27 cellular contexts compared by ENCODE assay signal in the genomic region with DNA sequence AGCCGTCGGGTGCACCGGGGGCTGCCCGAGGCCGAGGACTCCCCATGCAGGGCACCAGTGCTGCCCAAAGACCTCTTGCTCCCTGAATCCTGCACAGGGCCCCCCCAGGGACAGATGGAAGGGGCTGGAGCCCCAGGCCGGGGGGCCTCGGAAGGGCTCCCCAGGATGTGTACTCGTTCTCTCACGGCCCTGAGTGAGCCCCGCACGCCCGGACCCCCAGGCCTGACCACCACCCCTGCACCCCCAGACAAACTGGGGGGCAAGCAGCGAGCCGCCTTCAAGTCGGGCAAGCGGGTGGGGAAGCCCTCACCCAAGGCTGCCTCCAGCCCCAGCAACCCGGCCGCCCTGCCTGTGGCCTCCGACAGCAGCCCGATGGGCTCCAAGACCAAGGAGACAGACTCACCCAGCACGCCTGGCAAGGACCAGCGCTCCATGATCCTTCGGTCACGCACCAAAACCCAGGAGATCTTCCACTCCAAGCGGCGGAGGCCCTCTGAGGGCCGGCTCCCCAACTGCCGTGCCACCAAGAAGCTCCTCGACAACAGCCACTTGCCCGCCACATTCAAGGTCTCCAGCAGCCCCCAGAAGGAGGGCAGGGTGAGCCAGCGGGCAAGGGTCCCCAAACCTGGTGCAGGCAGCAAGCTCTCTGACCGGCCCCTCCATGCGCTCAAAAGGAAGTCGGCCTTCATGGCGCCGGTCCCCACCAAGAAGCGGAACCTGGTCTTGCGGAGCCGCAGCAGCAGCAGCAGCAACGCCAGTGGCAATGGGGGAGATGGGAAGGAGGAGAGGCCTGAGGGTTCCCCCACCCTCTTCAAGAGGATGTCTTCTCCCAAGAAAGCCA.
"Had no signal": no experiment of that assay in that cellular context is flagged by ENCODE, and none has a peak within 500 bp of the region (broad histone marks: within the 10 kb centered on the region; RNA-seq: fewer than 3 reads in every experiment).

No MANE protein-coding gene starts in this region.

- H2AFZ ChIP-seq: parathyroid adenoma had no signal

- H3K4me3 ChIP-seq: left lung, lung, mucosa of descending colon, right atrium auricular region, skin epidermis, suprapubic skin, thoracic aorta, tibial artery, upper lobe of right lung had no signal

- ATAC-seq: left colon; left lung; mucosa of descending colon; naive thymus-derived CD4-positive, alpha-beta T cell; natural killer cell treated with Interleukin-12 subunit alpha and Interleukin-12 subunit beta and Interleukin-15 and Interleukin-18, amount 100 ng/mL, for 72 hours; sciatic nerve; stimulated activated naive B cell treated with anti-CD40 and anti-IgM and Interleukin-4, amounts not matched to agents 10 μg/mL and 1 μg/mL and 100 μg/mL, for 72 hours; stimulated activated naive CD8-positive, alpha-beta T cell treated with anti-CD3 and anti-CD28 coated beads, Interleukin-15, Interleukin-2, amounts not matched to agents 100 U/mL and 50 U/mL, for 24 hours; upper lobe of right lung had no signal

- H3K27ac ChIP-seq: left lung, neutrophil, parathyroid adenoma, skin epidermis, suprapubic skin, thoracic aorta, tibial artery, upper lobe of right lung had no signal

- H3K9me3 ChIP-seq: left lung, mucosa of descending colon, neutrophil, right atrium auricular region, suprapubic skin, thoracic aorta, tibial artery, upper lobe of right lung had no signal

- H3K27me3 ChIP-seq: left lung, right atrium auricular region, suprapubic skin, tibial artery, upper lobe of right lung had no signal

- FAIRE-seq: kidney, urothelium cell line had no signal

- DNase-seq: hippocampal formation; kidney; left colon; left lung; mesendoderm; mucosa of descending colon; naive thymus-derived CD4-positive, alpha-beta T cell; occipital lobe; stimulated activated CD4-positive, alpha-beta T cell treated with anti-CD3 and anti-CD28 coated beads, Interleukin-12 subunit alpha, Interleukin-12 subunit beta, amount 100 ng/mL, for 4 hours; stimulated activated CD4-positive, alpha-beta T cell treated with anti-CD3 and anti-CD28 coated beads, Interleukin-15, amount 100 ng/mL, for 24 hours; stimulated activated CD4-positive, alpha-beta T cell treated with anti-CD3 and anti-CD28 coated beads, Interleukin-2, amount 100 ng/mL, for 24 hours; stimulated activated CD4-positive, alpha-beta T cell treated with anti-CD3 and anti-CD28 coated beads, Interleukin-4, amount 100 ng/mL, for 1 hour; stimulated activated naive B cell treated with anti-CD40 and anti-IgM and Interleukin-4, amounts not matched to agents 10 μg/mL and 1 μg/mL and 100 μg/mL, for 72 hours; stimulated activated naive CD8-positive, alpha-beta T cell treated with anti-CD3 and anti-CD28 coated beads, Interleukin-15, Interleukin-2, amounts not matched to agents 100 U/mL and 50 U/mL, for 24 hours; tibial artery; trophoblast cell; upper lobe of right lung had no signal

- H3K9ac ChIP-seq: parathyroid adenoma had no signal
